34 cellular contexts compared by ENCODE assay signal in genomic region chr5:101932599-101932998, GRCh38.
"Had no signal": no experiment of that assay in that cellular context is flagged by ENCODE, and none has a peak within 500 bp of the region (broad histone marks: within the 10 kb centered on the region; RNA-seq: fewer than 3 reads in every experiment).

No MANE protein-coding gene starts in this region.

- H3K4me3 Mint-ChIP-seq: activated CD4-positive, alpha-beta memory T cell treated with anti-CD3 and anti-CD28 coated beads for 36 hours; activated CD4-positive, alpha-beta T cell treated with anti-CD3 and anti-CD28 coated beads, Interleukin-2, amount 10 ng/mL, durations not matched to agents 24 days and 14 days; activated naive CD4-positive, alpha-beta T cell treated with anti-CD3 and anti-CD28 coated beads, Interleukin-2, amount 10 ng/mL, durations not matched to agents 7 days and 5 days; activated naive CD8-positive, alpha-beta T cell treated with anti-CD3 and anti-CD28 coated beads, Interleukin-2, amount 10 ng/mL, durations not matched to agents 7 days and 5 days; activated T-cell treated with anti-CD3 and anti-CD28 coated beads, Interleukin-2, amount 50 U/mL, for 24 hours; effector memory CD8-positive, alpha-beta T cell; immature natural killer cell; naive thymus-derived CD8-positive, alpha-beta T cell; neural crest cell; stimulated activated effector memory CD8-positive, alpha-beta T cell treated with anti-CD3 and anti-CD28 coated beads, Interleukin-12 subunit alpha, Interleukin-12 subunit beta, amount 100 ng/mL, for 72 hours; stimulated activated naive CD8-positive, alpha-beta T cell treated with anti-CD3 and anti-CD28 coated beads, Interleukin-15, Interleukin-2, amounts not matched to agents 100 ng/mL and 50 ng/mL, for 24 hours had no signal

- H3K27ac Mint-ChIP-seq: activated CD4-positive, alpha-beta memory T cell treated with anti-CD3 and anti-CD28 coated beads for 36 hours; activated CD4-positive, alpha-beta T cell treated with anti-CD3 and anti-CD28 coated beads, Interleukin-2, amount 10 ng/mL, durations not matched to agents 24 days and 14 days; activated naive CD4-positive, alpha-beta T cell treated with anti-CD3 and anti-CD28 coated beads, Interleukin-2, amount 10 ng/mL, durations not matched to agents 7 days and 5 days; activated naive CD8-positive, alpha-beta T cell treated with anti-CD3 and anti-CD28 coated beads, Interleukin-2, amount 10 ng/mL, durations not matched to agents 7 days and 5 days; activated T-cell treated with anti-CD3 and anti-CD28 coated beads, Interleukin-2, amount 50 U/mL, for 24 hours; effector memory CD8-positive, alpha-beta T cell; immature natural killer cell; naive thymus-derived CD8-positive, alpha-beta T cell; stimulated activated effector memory CD8-positive, alpha-beta T cell treated with anti-CD3 and anti-CD28 coated beads, Interleukin-12 subunit alpha, Interleukin-12 subunit beta, amount 100 ng/mL, for 72 hours; stimulated activated naive CD8-positive, alpha-beta T cell treated with anti-CD3 and anti-CD28 coated beads, Interleukin-15, Interleukin-2, amounts not matched to agents 100 ng/mL and 50 ng/mL, for 24 hours had no signal

- H3K4me1 Mint-ChIP-seq: activated CD4-positive, alpha-beta T cell treated with anti-CD3 and anti-CD28 coated beads, Interleukin-2, amount 10 ng/mL, durations not matched to agents 24 days and 14 days; activated naive CD4-positive, alpha-beta T cell treated with anti-CD3 and anti-CD28 coated beads, Interleukin-2, amount 10 ng/mL, durations not matched to agents 7 days and 5 days; activated naive CD8-positive, alpha-beta T cell treated with anti-CD3 and anti-CD28 coated beads, Interleukin-2, amount 10 ng/mL, durations not matched to agents 7 days and 5 days; immature natural killer cell; naive thymus-derived CD8-positive, alpha-beta T cell; neural crest cell; stimulated activated effector memory CD8-positive, alpha-beta T cell treated with anti-CD3 and anti-CD28 coated beads, Interleukin-12 subunit alpha, Interleukin-12 subunit beta, amount 100 ng/mL, for 72 hours had no signal

- FAIRE-seq: astrocyte, endothelial cell of umbilical vein, kidney, pancreas, small intestine, urothelium cell line had no signal

- H3K27me3 Mint-ChIP-seq: activated CD4-positive, alpha-beta memory T cell treated with anti-CD3 and anti-CD28 coated beads for 36 hours; activated CD4-positive, alpha-beta T cell treated with anti-CD3 and anti-CD28 coated beads, Interleukin-2, amount 10 ng/mL, durations not matched to agents 24 days and 14 days; activated naive CD4-positive, alpha-beta T cell treated with anti-CD3 and anti-CD28 coated beads, Interleukin-2, amount 10 ng/mL, durations not matched to agents 7 days and 5 days; activated naive CD8-positive, alpha-beta T cell treated with anti-CD3 and anti-CD28 coated beads, Interleukin-2, amount 10 ng/mL, durations not matched to agents 7 days and 5 days; activated T-cell treated with anti-CD3 and anti-CD28 coated beads, Interleukin-2, amount 50 U/mL, for 24 hours; effector memory CD8-positive, alpha-beta T cell; naive thymus-derived CD8-positive, alpha-beta T cell; stimulated activated naive CD8-positive, alpha-beta T cell treated with anti-CD3 and anti-CD28 coated beads, Interleukin-15, Interleukin-2, amounts not matched to agents 100 ng/mL and 50 ng/mL, for 24 hours had no signal

- H3K36me3 Mint-ChIP-seq: activated CD4-positive, alpha-beta memory T cell treated with anti-CD3 and anti-CD28 coated beads for 36 hours; activated naive CD4-positive, alpha-beta T cell treated with anti-CD3 and anti-CD28 coated beads, Interleukin-2, amount 10 ng/mL, durations not matched to agents 7 days and 5 days; activated naive CD8-positive, alpha-beta T cell treated with anti-CD3 and anti-CD28 coated beads, Interleukin-2, amount 10 ng/mL, durations not matched to agents 7 days and 5 days; immature natural killer cell; naive thymus-derived CD8-positive, alpha-beta T cell; stimulated activated effector memory CD8-positive, alpha-beta T cell treated with anti-CD3 and anti-CD28 coated beads, Interleukin-12 subunit alpha, Interleukin-12 subunit beta, amount 100 ng/mL, for 72 hours had no signal

- DNase-seq: activated CD4-positive, alpha-beta memory T cell treated with anti-CD3 and anti-CD28 coated beads for 36 hours; activated CD4-positive, alpha-beta T cell treated with anti-CD3 and anti-CD28 coated beads, Interleukin-2, amount 10 ng/mL, durations not matched to agents 24 days and 14 days; activated CD4-positive, CD25-positive, alpha-beta regulatory T cell treated with anti-CD3 and anti-CD28 coated beads, Interleukin-2, amount 50 U/mL, for 72 hours; activated CD8-positive, alpha-beta memory T cell treated with anti-CD3 and anti-CD28 coated beads, Interleukin-2, amount 50 U/mL, for 4 hours; activated gamma-delta T cell; activated naive CD4-positive, alpha-beta T cell treated with anti-CD3 and anti-CD28 coated beads, Interleukin-2, amount 10 ng/mL, durations not matched to agents 7 days and 5 days; activated naive CD8-positive, alpha-beta T cell treated with anti-CD3 and anti-CD28 coated beads, Interleukin-2, amount 10 ng/mL, durations not matched to agents 7 days and 5 days; activated T-cell treated with anti-CD3 and anti-CD28 coated beads, Interleukin-2, amount 50 U/mL, for 24 hours; amniotic stem cell; caudate nucleus; cortex of kidney; effector memory CD8-positive, alpha-beta T cell; head of caudate nucleus; hippocampal formation; immature natural killer cell; kidney; left colon; naive thymus-derived CD8-positive, alpha-beta T cell; nucleus accumbens; pancreas; retina; sigmoid colon; small intestine; stimulated activated CD4-positive, alpha-beta T cell treated with anti-CD3 and anti-CD28 coated beads, Interleukin-4, amount 100 ng/mL, for 24 hours; T1000; trophoblast cell had no signal

- H3K4me3 ChIP-seq: pancreas, prostate gland, sigmoid colon, thoracic aorta had no signal

- H3K9me3 Mint-ChIP-seq: activated CD4-positive, alpha-beta memory T cell treated with anti-CD3 and anti-CD28 coated beads for 36 hours; activated CD4-positive, alpha-beta T cell treated with anti-CD3 and anti-CD28 coated beads, Interleukin-2, amount 10 ng/mL, durations not matched to agents 24 days and 14 days; activated naive CD4-positive, alpha-beta T cell treated with anti-CD3 and anti-CD28 coated beads, Interleukin-2, amount 10 ng/mL, durations not matched to agents 7 days and 5 days; activated naive CD8-positive, alpha-beta T cell treated with anti-CD3 and anti-CD28 coated beads, Interleukin-2, amount 10 ng/mL, durations not matched to agents 7 days and 5 days; activated T-cell treated with anti-CD3 and anti-CD28 coated beads, Interleukin-2, amount 50 U/mL, for 24 hours; effector memory CD8-positive, alpha-beta T cell; stimulated activated effector memory CD8-positive, alpha-beta T cell treated with anti-CD3 and anti-CD28 coated beads, Interleukin-12 subunit alpha, Interleukin-12 subunit beta, amount 100 ng/mL, for 72 hours; stimulated activated naive CD8-positive, alpha-beta T cell treated with anti-CD3 and anti-CD28 coated beads, Interleukin-15, Interleukin-2, amounts not matched to agents 100 ng/mL and 50 ng/mL, for 24 hours had no signal
